Comparison of ENCODE assay signal across 1 cellular context in genomic region chr7:32891800-32892520, GRCh38.
A peak's percentile ranks its signal among the peaks of the same experiment; 100 is the strongest.
TF ChIP-seq lines count a peak whose summit lies in the region.

No MANE protein-coding gene starts in this region.

TF ChIP-seq in HepG2, 621 proteins besides CTCF, POLR2A, EP300 and RAD21 (continued from another document and continues in another):
- TF ChIP-seq PCBP2 (optimal IDR thresholded peaks at IDR 0.05; ENCODE audit: low read depth, low read length, poor library complexity, severe bottlenecking) (no peak), ZNF276 (CRISPR knock-in tag; IDR thresholded peaks at IDR 0.05; ENCODE audit: low read depth) (no peak), ZBTB4 (CRISPR knock-in tag; IDR thresholded peaks at IDR 0.05; ENCODE audit: borderline replicate concordance) (no peak), HDAC1 (CRISPR knock-in tag; IDR thresholded peaks at IDR 0.05) (peak; percentile 81), HHEX (CRISPR knock-in tag; IDR thresholded peaks at IDR 0.05) (no peak), SOX6 (IDR thresholded peaks at IDR 0.05) (no peak), SOX6 (CRISPR knock-in tag; IDR thresholded peaks at IDR 0.05) (peak; percentile 80), SKI (IDR thresholded peaks at IDR 0.05; ENCODE audit: partially characterized antibody) (no peak), TSC22D2 (CRISPR knock-in tag; IDR thresholded peaks at IDR 0.05; ENCODE audit: borderline replicate concordance) (0 out of 2 replicates have a peak, but pooled peaks have one; percentile 55), NR2F6 (IDR thresholded peaks at IDR 0.05) (peak; percentile 87), NR2F6 (CRISPR knock-in tag; IDR thresholded peaks at IDR 0.05) (peak; percentile 92), ZNF800 (CRISPR knock-in tag; IDR thresholded peaks at IDR 0.05) (0 out of 2 replicates have a peak, but pooled peaks have one; percentile 63), ARID4A (CRISPR knock-in tag; IDR thresholded peaks at IDR 0.05; ENCODE audit: borderline replicate concordance) (peak; percentile 67; the same call in 1 of the 2 replicates), ZBTB14 (CRISPR knock-in tag; IDR thresholded peaks at IDR 0.05) (peak; percentile 88), ZFP90 (CRISPR knock-in tag; IDR thresholded peaks at IDR 0.05; ENCODE audit: borderline replicate concordance) (no peak), ETV5 (CRISPR knock-in tag; IDR thresholded peaks at IDR 0.05; ENCODE audit: borderline replicate concordance) (peak; percentile 87), UBTF (CRISPR knock-in tag; IDR thresholded peaks at IDR 0.05) (peak; percentile 44), ZSCAN31 (CRISPR knock-in tag; IDR thresholded peaks at IDR 0.05; ENCODE audit: low read depth) (peak; percentile 72), ZNF337 (CRISPR knock-in tag; IDR thresholded peaks at IDR 0.05; ENCODE audit: borderline replicate concordance, low read depth) (no peak; the same call in 1 of the 2 replicates), GABPA (IDR thresholded peaks at IDR 0.05; ENCODE audit: low read depth, low read length) (peak; percentile 69), GABPA (CRISPR knock-in tag; IDR thresholded peaks at IDR 0.05; ENCODE audit: low read depth) (peak; percentile 89), ATF7 (IDR thresholded peaks at IDR 0.05) (no peak), ATF7 (CRISPR knock-in tag; IDR thresholded peaks at IDR 0.05) (0 out of 2 replicates have a peak, but pooled peaks have one; percentile 19), CENPBD1 (CRISPR knock-in tag; IDR thresholded peaks at IDR 0.05; ENCODE audit: borderline replicate concordance, low read depth) (no peak), HOXA5 (CRISPR knock-in tag; IDR thresholded peaks at IDR 0.05) (peak; percentile 59; the same call in 1 of the 2 replicates), BRCA1 (CRISPR knock-in tag; IDR thresholded peaks at IDR 0.05) (no peak), KAT7 (CRISPR knock-in tag; IDR thresholded peaks at IDR 0.05; ENCODE audit: borderline replicate concordance) (peak; percentile 39; the same call in 1 of the 2 replicates), ZNF703 (CRISPR knock-in tag; IDR thresholded peaks at IDR 0.05; ENCODE audit: borderline replicate concordance) (no peak), ZNF3 (CRISPR knock-in tag; IDR thresholded peaks at IDR 0.05) (no peak), TRIM24 (CRISPR knock-in tag; IDR thresholded peaks at IDR 0.05) (no peak), MIXL1 (CRISPR knock-in tag; IDR thresholded peaks at IDR 0.05) (peak; percentile 92), TBX2 (CRISPR knock-in tag; IDR thresholded peaks at IDR 0.05; ENCODE audit: borderline replicate concordance) (peak; percentile 89), NKX3-1 (CRISPR knock-in tag; IDR thresholded peaks at IDR 0.05) (peak; percentile 89)
